In the genomic region with DNA sequence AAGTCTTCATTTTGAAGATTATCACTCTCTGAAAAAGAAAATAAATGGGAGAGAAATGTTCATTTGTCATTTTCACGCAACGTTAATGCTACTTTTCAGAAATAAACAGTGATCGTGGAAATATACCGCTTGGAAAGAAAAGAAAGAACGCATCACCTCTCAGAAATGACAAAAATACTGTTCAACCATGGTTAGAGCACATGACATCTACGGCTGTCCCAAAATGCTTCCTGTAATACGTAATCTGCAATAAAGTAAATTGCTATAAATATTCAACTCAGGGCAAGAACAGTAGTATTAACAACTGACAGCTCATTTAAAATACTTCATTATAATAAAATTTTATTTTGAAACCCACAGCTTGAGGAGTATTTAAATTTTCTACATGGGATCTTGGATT, we compare ENCODE assay signal across 16 cellular contexts.
"Had no signal": no experiment of that assay in that cellular context is flagged by ENCODE, and none has a peak within 500 bp of the region (broad histone marks: within the 10 kb centered on the region; RNA-seq: fewer than 3 reads in every experiment).

No MANE protein-coding gene starts in this region.

- ATAC-seq: activated T-cell treated with anti-CD3 and anti-CD28 coated beads, Interleukin-2, amount 50 U/mL, for 72 hours; left lung had no signal

- H3K9me3 ChIP-seq: left lung, prostate gland had no signal

- H3K27me3 ChIP-seq: left lung had no signal

- H3K36me3 ChIP-seq: left lung, prostate gland, WERI-Rb-1 had no signal

- H3K27ac ChIP-seq: left lung, prostate gland, WERI-Rb-1 had no signal

- DNase-seq: activated CD4-positive, alpha-beta T cell treated with anti-CD3 and anti-CD28 coated beads, Interleukin-2, amount 50 U/mL, for 4 hours; activated effector memory CD4-positive, alpha-beta T cell treated with anti-CD3 and anti-CD28 coated beads, Interleukin-2, amount 50 U/mL, for 16 hours; activated naive CD4-positive, alpha-beta T cell treated with anti-CD3 and anti-CD28 coated beads, Interleukin-2, amount 50 U/mL, for 16 hours; activated T-cell treated with anti-CD3 and anti-CD28 coated beads, Interleukin-2, amount 50 U/mL, for 72 hours; aorta; cerebellar nuclear complex; dermis blood vessel endothelial cell; effector memory CD4-positive, alpha-beta T cell; foreskin fibroblast; glutamatergic neuron; left lung; naive B cell; stimulated activated naive CD4-positive, alpha-beta T cell treated with Interleukin-2 at 50 U/mL for 16 hours; trophoblast cell; WERI-Rb-1 had no signal

- H3K4me3 ChIP-seq: left lung, prostate gland had no signal
